8 cellular contexts compared by ENCODE assay signal in the genomic region with DNA sequence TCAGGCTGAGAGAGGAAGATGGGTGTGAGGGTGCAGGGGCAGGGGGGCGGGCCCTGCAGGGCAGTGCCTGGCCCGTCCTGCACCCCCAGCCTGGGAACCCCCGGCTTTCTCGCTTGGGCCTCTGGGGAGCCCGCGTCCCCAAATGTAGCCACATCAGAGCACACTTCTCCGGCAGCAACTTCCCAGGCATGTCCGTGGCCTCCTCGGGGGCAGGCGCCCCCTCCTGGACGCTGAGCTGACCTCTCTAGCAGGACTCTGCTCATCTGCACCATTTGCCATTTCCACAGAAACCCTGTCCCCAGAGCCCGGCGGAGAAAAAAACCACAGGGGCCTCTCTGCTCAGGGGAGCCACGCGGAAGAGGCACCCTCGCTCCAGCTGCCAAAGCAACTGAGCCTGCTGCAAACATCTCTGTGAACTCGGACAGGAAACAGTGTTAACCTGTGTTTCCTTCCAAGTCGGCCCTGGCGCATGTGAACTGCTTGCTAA.
DNase-seq lines count a peak whose midpoint lies in the region; ATAC-seq and TF ChIP-seq lines count a peak whose summit lies in the region.

No MANE protein-coding gene starts in this region.

- H3K36me3 ChIP-seq in liver (ENCODE audit: control insufficient read depth in 4 of 4, insufficient read depth in 3 of 4, low read depth in 1 of 4, low read length in 3 of 4): peaks cover 0 to 17% (median 9%) of the 10 kb centered on the region in 4 donors

- POLR2A ChIA-PET in activated naive CD8-positive, alpha-beta T cell treated with anti-CD3 and anti-CD28 coated beads, Interleukin-2, amount 10 ng/mL, durations not matched to agents 7 days and 5 days (lab: Charles Lee): interaction anchor here (2.3 to 2.8 kb wide), 2 partner anchors 12 to 63 kb away, joined by 6 to 16 read pairs; a partner anchor contains a TSS

- H3K4me3 Mint-ChIP-seq in activated naive CD8-positive, alpha-beta T cell treated with anti-CD3 and anti-CD28 coated beads, Interleukin-2, amount 10 ng/mL, durations not matched to agents 7 days and 5 days: peak overlapping the region; percentile 37

- no peaks in the 10 kb centered on the region for H3K9me3 Mint-ChIP-seq in activated naive CD8-positive, alpha-beta T cell treated with anti-CD3 and anti-CD28 coated beads, Interleukin-2, amount 10 ng/mL, durations not matched to agents 7 days and 5 days

- WGBS in liver: 55% methylated on average over 19 of the region's 19 CpGs

- peak in 1 of 2 donors; percentile 29 for TF ChIP-seq RAD21 in liver (IDR thresholded peaks at IDR 0.05)

- H3K27ac ChIP-seq in liver (ENCODE audit: low read depth in 1 of 2, low read length in 2 of 2): no peak overlapping the region

- peaks cover 29% of the 10 kb centered on the region for H3K4me1 Mint-ChIP-seq in activated naive CD8-positive, alpha-beta T cell treated with anti-CD3 and anti-CD28 coated beads, Interleukin-2, amount 10 ng/mL, durations not matched to agents 7 days and 5 days

- peak; percentile 50 for ATAC-seq in GM21447 (IDR thresholded peaks at IDR 0.05; ENCODE audit: unreplicated experiment)
- peak; percentile 87 for ATAC-seq in activated naive CD8-positive, alpha-beta T cell treated with anti-CD3 and anti-CD28 coated beads, Interleukin-2, amount 10 ng/mL, durations not matched to agents 7 days and 5 days (ENCODE audit: low read depth)

- no peak overlapping the region for H3K9ac ChIP-seq in liver (ENCODE audit: low read depth in 1 of 2, low read length in 2 of 2)

- DNase-seq in COLO668 (lab: John Stamatoyannopoulos, UW; ENCODE audit: unreplicated experiment) (peak; percentile 23), LNCaP clone FGC (ENCODE audit: low read depth) (no peak), NCI-H2227 (lab: John Stamatoyannopoulos, UW; ENCODE audit: unreplicated experiment) (no peak), NOMO-1 (lab: John Stamatoyannopoulos, UW; ENCODE audit: unreplicated experiment in 2 of 2) (no peak), NCI-H146 (lab: John Stamatoyannopoulos, UW) (no peak)
- DNase-seq in activated naive CD8-positive, alpha-beta T cell treated with anti-CD3 and anti-CD28 coated beads, Interleukin-2, amount 10 ng/mL, durations not matched to agents 7 days and 5 days: peak; percentile 64

- peak; percentile 41 for TF ChIP-seq CTCF in LNCaP clone FGC (IDR thresholded peaks at IDR 0.05; ENCODE audit: control insufficient read depth, extremely low read depth, insufficient read depth)
- peak; percentile 13 for TF ChIP-seq CTCF in liver (IDR thresholded peaks at IDR 0.05; ENCODE audit: low read depth, low read length, missing input control)

- H3K27me3 Mint-ChIP-seq in activated naive CD8-positive, alpha-beta T cell treated with anti-CD3 and anti-CD28 coated beads, Interleukin-2, amount 10 ng/mL, durations not matched to agents 7 days and 5 days: no peaks in the 10 kb centered on the region

- peak overlapping the region; percentile 82 for H3K27ac Mint-ChIP-seq in activated naive CD8-positive, alpha-beta T cell treated with anti-CD3 and anti-CD28 coated beads, Interleukin-2, amount 10 ng/mL, durations not matched to agents 7 days and 5 days

- peaks cover 0 to 5% (median 2%) of the 10 kb centered on the region in 4 donors for H3K4me1 ChIP-seq in liver (ENCODE audit: control insufficient read depth in 4 of 4, insufficient read depth in 4 of 4, low read length in 3 of 4)

- no peaks in the 10 kb centered on the region for H3K9me3 ChIP-seq in liver (ENCODE audit: control insufficient read depth in 4 of 4, low read length in 3 of 4)

- H3K27me3 ChIP-seq in liver (ENCODE audit: control insufficient read depth in 4 of 4, insufficient read depth in 4 of 4, low read length in 3 of 4): no peaks in the 10 kb centered on the region

- H3K36me3 Mint-ChIP-seq in activated naive CD8-positive, alpha-beta T cell treated with anti-CD3 and anti-CD28 coated beads, Interleukin-2, amount 10 ng/mL, durations not matched to agents 7 days and 5 days: peaks cover 11% of the 10 kb centered on the region

- H3K4me3 ChIP-seq in LNCaP clone FGC (ENCODE audit: low read depth, low read length) (no peak overlapping the region), liver (ENCODE audit: low read depth in 1 of 3, low read length in 3 of 3) (no peak overlapping the region)

TF ChIP-seq in liver, 16 proteins besides CTCF, POLR2A, EP300 and RAD21:
- TF ChIP-seq EGR1 (IDR thresholded peaks at IDR 0.05; ENCODE audit: low read depth in 2 of 2) (no peak), JUND (IDR thresholded peaks at IDR 0.05) (no peak), YY1 (IDR thresholded peaks at IDR 0.05) (no peak), NR2F2 (IDR thresholded peaks at IDR 0.05) (peak; percentile 39)

Comparison
In these comparisons a context has a peak if more than half of its experiments do, and no peak if none do; other contexts are left out.
1. DNase-seq: peak in COLO668 (single experiment) and activated naive CD8-positive, alpha-beta T cell treated with anti-CD3 and anti-CD28 coated beads, Interleukin-2, amount 10 ng/mL, durations not matched to agents 7 days and 5 days (single experiment); none in LNCaP clone FGC (single experiment), NCI-H2227 (single experiment), NOMO-1 (0 of 2) and NCI-H146 (single experiment).